In genomic region chr1:202010042-202011015, GRCh38 we compare ENCODE assay signal across 8 cellular contexts. TPM values are rescaled to one million over a fixed set of nuclear protein-coding genes. Genes with fewer than 3 reads are reported as not detected.
A peak's percentile ranks its signal among the peaks of the same experiment; 100 is the strongest.
DNase-seq lines count a peak whose midpoint lies in the region; ATAC-seq and TF ChIP-seq lines count a peak whose summit lies in the region.

Gene ELF3 (plus strand): TSS chr1:202010587. CDS start chr1:202011137, 550 bp downstream.

- H3K36me3 ChIP-seq in HCT116 (ENCODE audit: control insufficient read depth in 1 of 2, insufficient read depth in 2 of 2, low read length in 2 of 2): peaks cover 7 to 30% of the 10 kb centered on the region in 2 experiments
- H3K36me3 ChIP-seq in mammary epithelial cell (ENCODE audit: insufficient read depth, low read length): peaks cover 4% of the 10 kb centered on the region

- TF ChIP-seq RAD21 in HCT116 (IDR thresholded peaks at IDR 0.05; ENCODE audit: low read depth): no peak

- no peak within 1 kb of the TSS for H2AFZ ChIP-seq in HCT116 (ENCODE audit: low read depth, low read length, poor library complexity, severe bottlenecking)
- H2AFZ ChIP-seq in mammary epithelial cell (ENCODE audit: low read depth, low read length): peak within 1 kb of the TSS; percentile 84

- H3K27ac ChIP-seq in HCT116 (ENCODE audit: low read depth, low read length) (peak within 1 kb of the TSS; percentile 74), mammary epithelial cell (ENCODE audit: insufficient read depth, low read depth, low read length) (peak within 1 kb of the TSS; percentile 39)

- RAD21 ChIA-PET in HCT116 (lab: Charles Lee; ENCODE audit: low non-redundant PET in 1 of 2, low total read pairs in 2 of 2, uncharacterized antibody in 2 of 2, unreplicated experiment in 2 of 2): interaction anchor here (0.5 to 1.6 kb wide), 13 partner anchors 11 to 114 kb away, joined by 3 to 8 read pairs (median 4); no protein-coding TSS in a partner anchor

- POLR2A ChIA-PET in HCT116 (lab: Charles Lee): interaction anchor here (0.6 to 9.2 kb wide), 48 partner anchors 9 to 562 kb away, joined by 3 to 174 read pairs (median 6); partner anchors contain the start of gene CSRP1

- peak; percentile 78 for TF ChIP-seq POLR2A in HCT116 (IDR thresholded peaks at IDR 0.05; ENCODE audit: borderline replicate concordance, extremely low read depth, insufficient read depth, insufficient read length)

- dilution Hi-C loops in mammary epithelial cell (cut with HindIII; ENCODE audit: low sequenced_read_pairs): no loop called here

- no peaks in the 10 kb centered on the region for H4K20me1 ChIP-seq in HCT116 (ENCODE audit: insufficient read depth)
- no peaks in the 10 kb centered on the region for H4K20me1 ChIP-seq in mammary epithelial cell (ENCODE audit: insufficient read depth, low read length)

- TF ChIP-seq CTCF in GM13977 (IDR thresholded peaks at IDR 0.05; ENCODE audit: extremely low read depth, insufficient read depth, missing control alignments) (no peak), HCT116 (IDR thresholded peaks at IDR 0.05 in 2 of 3, conservative IDR thresholded peaks at IDR 0.05 in 1 of 3; ENCODE audit: borderline replicate concordance in 1 of 3, insufficient read depth in 1 of 3, low read depth in 2 of 3, low read length in 2 of 3) (no peak), mammary epithelial cell (conservative IDR thresholded peaks at IDR 0.05 in 1 of 2, IDR thresholded peaks at IDR 0.05 in 1 of 2; ENCODE audit: extremely low read depth in 1 of 2, insufficient read depth in 1 of 2, low read depth in 1 of 2, low read length in 2 of 2) (no peak), nephron progenitor cell (IDR thresholded peaks at IDR 0.05) (no peak)

- H3K9ac ChIP-seq in HCT116 (ENCODE audit: low read length) (peak within 1 kb of the TSS; percentile 92), mammary epithelial cell (ENCODE audit: insufficient read depth, low read length) (peak within 1 kb of the TSS; percentile 54)

- H3K36me3 Mint-ChIP-seq in nephron progenitor cell (ENCODE audit: low read depth) (peaks cover 18% of the 10 kb centered on the region), immature natural killer cell (peaks cover 3 to 14% (median 10%) of the 10 kb centered on the region in 3 donors)

- 22% methylated on average over 24 of the region's 24 CpGs for WGBS in mammary epithelial cell (ENCODE audit: low coverage, missing lambda C conversion rate)

- H3K27me3 Mint-ChIP-seq in nephron progenitor cell (ENCODE audit: low read depth, poor library complexity) (peaks cover 7% of the 10 kb centered on the region), immature natural killer cell (ENCODE audit: low read depth in 3 of 3) (peaks cover 0 to 2% (median 0%) of the 10 kb centered on the region in 3 donors)

- DNase-seq in GM13977 (ENCODE audit: low spot score) (peak; percentile 78), HCT116 (ENCODE audit: low read depth, low spot score) (peak; percentile 98), NCI-H1417 treated with DMSO at 0.1 percent for 48 hours (lab: John Stamatoyannopoulos, UW) (peak; percentile 52), mammary epithelial cell (peak; percentile 89), nephron progenitor cell (peak; percentile 72), immature natural killer cell (no peak)
- DNase-seq in activated T-cell treated with anti-CD3 and anti-CD28 coated beads, Interleukin-2, amount 50 U/mL, for 48 hours: no peak

- H3K4me3 Mint-ChIP-seq in nephron progenitor cell (peak within 1 kb of the TSS; percentile 82), immature natural killer cell (no peak within 1 kb of the TSS)

- H3K79me2 ChIP-seq in HCT116 (ENCODE audit: insufficient read depth, low read length): peaks cover 39% of the 10 kb centered on the region
- no peaks in the 10 kb centered on the region for H3K79me2 ChIP-seq in mammary epithelial cell (ENCODE audit: insufficient read depth, low read length)

- ATAC-seq in HCT116 (peak; percentile 79), GM21528 (IDR thresholded peaks at IDR 0.05; ENCODE audit: low FRiP score, unreplicated experiment) (no peak)

- no peaks in the 10 kb centered on the region for H3K9me2 ChIP-seq in HCT116 (ENCODE audit: insufficient read depth)

- peak within 1 kb of the TSS; percentile 95 for H3K27ac Mint-ChIP-seq in nephron progenitor cell
- peak within 1 kb of the TSS in 1 of 6 donors; percentile 8 for H3K27ac Mint-ChIP-seq in immature natural killer cell

- H3K4me3 ChIP-seq in HCT116 (replicated peaks in 1 of 2; ENCODE audit: low read depth in 1 of 2, low read length in 2 of 2) (peak within 1 kb of the TSS; percentile 90 to 93), mammary epithelial cell (replicated peaks in 1 of 3; ENCODE audit: insufficient read depth in 1 of 3, low read depth in 2 of 3, low read length in 3 of 3) (peak within 1 kb of the TSS in 1 of 3 experiments; percentile 47)

- CTCF ChIA-PET in HCT116 (lab: Charles Lee) (interaction anchor here (0.6 to 7.1 kb wide), 16 partner anchors 10 to 1105 kb away, joined by 3 to 106 read pairs (median 5); partner anchors contain the start of genes GPR37L1 and RNPEP), mammary epithelial cell (lab: Charles Lee; ENCODE audit: low non-redundant PET) (no interaction called here)

- BruUV-seq in HCT116 (replicated peaks; lab: Mats Ljungman, UMichigan): TSS peak; percentile 68
- BruUV-seq in mammary epithelial cell (replicated peaks; lab: Mats Ljungman, UMichigan): no TSS peak

- H3K4me1 Mint-ChIP-seq in nephron progenitor cell (peaks cover 40% of the 10 kb centered on the region), immature natural killer cell (peaks cover 0 to 4% of the 10 kb centered on the region in 2 donors)

- H3K27me3 ChIP-seq in HCT116 (ENCODE audit: insufficient read depth, low read length): no peaks in the 10 kb centered on the region
- no peaks in the 10 kb centered on the region for H3K27me3 ChIP-seq in mammary epithelial cell (ENCODE audit: insufficient read depth, low read length)

- H3K4me1 ChIP-seq in HCT116 (ENCODE audit: control insufficient read depth in 1 of 2, insufficient read depth in 2 of 2, low read length in 2 of 2) (peaks cover 68 to 100% of the 10 kb centered on the region in 2 experiments), mammary epithelial cell (ENCODE audit: insufficient read depth, low read length) (peaks cover 49% of the 10 kb centered on the region)

- peak within 1 kb of the TSS; percentile 99 for H3K4me2 ChIP-seq in HCT116 (ENCODE audit: low read length)
- H3K4me2 ChIP-seq in mammary epithelial cell (ENCODE audit: insufficient read depth, low read depth, low read length): peak within 1 kb of the TSS; percentile 44

- in situ Hi-C loops in GM13977 (cut with MboI; ENCODE audit: low pct_unique_long_range_greater_than_20kb, low sequenced_read_pairs, unreplicated experiment) (loop anchor here (5.0 kb wide), 1 partner anchor 112 kb away; the partner anchor contains the start of gene GPR37L1), mammary epithelial cell (cut with MboI; ENCODE audit: low sequenced_read_pairs in 2 of 2) (no loop called here)

- H3K9me3 ChIP-seq in HCT116 (ENCODE audit: control insufficient read depth in 1 of 2, insufficient read depth in 1 of 2, low read depth in 1 of 2, low read length in 2 of 2) (no peaks in the 10 kb centered on the region), mammary epithelial cell (replicated peaks; ENCODE audit: insufficient read depth, low read length) (no peaks in the 10 kb centered on the region)

- intact Hi-C loops in HCT116 (cut with micrococcal nuclease) (loop anchor here (1.0 kb wide), 2 partner anchors 8 to 81 kb away; no protein-coding TSS in a partner anchor), mammary epithelial cell (cut with micrococcal nuclease) (no loop called here)

- no peaks in the 10 kb centered on the region for H3K9me3 Mint-ChIP-seq in nephron progenitor cell
- H3K9me3 Mint-ChIP-seq in immature natural killer cell: no peaks in the 10 kb centered on the region

TF ChIP-seq in HCT116, 20 proteins besides CTCF, POLR2A, EP300 and RAD21:
- TF ChIP-seq ATF3 (IDR thresholded peaks at IDR 0.05): no peak
- TF ChIP-seq, protein P1, sequence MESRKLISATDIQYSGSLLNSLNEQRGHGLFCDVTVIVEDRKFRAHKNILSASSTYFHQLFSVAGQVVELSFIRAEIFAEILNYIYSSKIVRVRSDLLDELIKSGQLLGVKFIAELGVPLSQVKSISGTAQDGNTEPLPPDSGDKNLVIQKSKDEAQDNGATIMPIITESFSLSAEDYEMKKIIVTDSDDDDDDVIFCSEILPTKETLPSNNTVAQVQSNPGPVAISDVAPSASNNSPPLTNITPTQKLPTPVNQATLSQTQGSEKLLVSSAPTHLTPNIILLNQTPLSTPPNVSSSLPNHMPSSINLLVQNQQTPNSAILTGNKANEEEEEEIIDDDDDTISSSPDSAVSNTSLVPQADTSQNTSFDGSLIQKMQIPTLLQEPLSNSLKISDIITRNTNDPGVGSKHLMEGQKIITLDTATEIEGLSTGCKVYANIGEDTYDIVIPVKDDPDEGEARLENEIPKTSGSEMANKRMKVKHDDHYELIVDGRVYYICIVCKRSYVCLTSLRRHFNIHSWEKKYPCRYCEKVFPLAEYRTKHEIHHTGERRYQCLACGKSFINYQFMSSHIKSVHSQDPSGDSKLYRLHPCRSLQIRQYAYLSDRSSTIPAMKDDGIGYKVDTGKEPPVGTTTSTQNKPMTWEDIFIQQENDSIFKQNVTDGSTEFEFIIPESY (IDR thresholded peaks at IDR 0.05; ENCODE audit: extremely low read depth, insufficient replicate concordance, low read length): peak; percentile 32
- no peak for TF ChIP-seq FOSL1 (IDR thresholded peaks at IDR 0.05; ENCODE audit: low read depth)
- peak; percentile 13 for TF ChIP-seq YY1 (IDR thresholded peaks at IDR 0.05; ENCODE audit: extremely low read depth, insufficient replicate concordance, low read depth, low read length)
- no peak for TF ChIP-seq ZNF274 (IDR thresholded peaks at IDR 0.05; ENCODE audit: low read depth, low read length)
- no peak for TF ChIP-seq EZH2 (IDR thresholded peaks at IDR 0.05)
- no peak for TF ChIP-seq JUND (IDR thresholded peaks at IDR 0.05)
- no peak for TF ChIP-seq EGR1 (IDR thresholded peaks at IDR 0.05; ENCODE audit: low read depth)
- TF ChIP-seq ZFX (IDR thresholded peaks at IDR 0.05): peak; percentile 30; the same call in 1 of the 2 replicates
- TF ChIP-seq SP1 (IDR thresholded peaks at IDR 0.05; ENCODE audit: low read depth): no peak
- TF ChIP-seq POLR2AphosphoS5 (IDR thresholded peaks at IDR 0.05; ENCODE audit: low read depth, low read length): peak; percentile 100

RNA-seq across cellular contexts. Expression of gene ELF3, which starts in this region (rescaled TPM):
- 200 TPM for total RNA-seq in HCT116 (2021; ENCODE audit: unreplicated experiment)
- 284 and 412 TPM in 2 replicates for polyA plus RNA-seq in HCT116 (2012)
- 10 to 100 TPM in 1 of 2 donors, under 1 TPM in 1; 0.49 to 10.3 TPM for total RNA-seq in mammary epithelial cell
- 2.4 TPM for polyA plus RNA-seq in mammary epithelial cell
- 12.4 TPM for polyA minus RNA-seq in mammary epithelial cell
- polyA plus RNA-seq in immature natural killer cell: under 1 TPM in 1 of 3 donors, not detected in 2; 0.26 TPM

Comparison
In these comparisons a context has a peak if more than half of its experiments do, and no peak if none do; other contexts are left out.
1. RNA of gene ELF3 (total RNA-seq): 200 TPM in HCT116 (single experiment); 0.49 to 10.3 TPM in mammary epithelial cell; every median in the first group is over 10 times any median in the second.
2. DNase-seq: peak in GM13977 (single experiment), HCT116 (single experiment), NCI-H1417 treated with DMSO at 0.1 percent for 48 hours (single experiment), mammary epithelial cell (single experiment) and nephron progenitor cell (single experiment); none in activated T-cell treated with anti-CD3 and anti-CD28 coated beads, Interleukin-2, amount 50 U/mL, for 48 hours (0 of 2) and immature natural killer cell (0 of 3).